Comparison of ENCODE assay signal across 27 cellular contexts in genomic region chr3:25547103-25547502, GRCh38.
"Had no signal": no experiment of that assay in that cellular context is flagged by ENCODE, and none has a peak within 500 bp of the region (broad histone marks: within the 10 kb centered on the region; RNA-seq: fewer than 3 reads in every experiment).

No MANE protein-coding gene starts in this region.

- H3K27ac Mint-ChIP-seq: activated CD4-positive, alpha-beta memory T cell treated with anti-CD3 and anti-CD28 coated beads, Interleukin-2, amount 10 ng/mL, durations not matched to agents 7 days and 5 days; activated CD8-positive, alpha-beta memory T cell treated with anti-CD3 and anti-CD28 coated beads, Interleukin-2, amount 10 ng/mL, durations not matched to agents 7 days and 5 days; activated naive CD8-positive, alpha-beta T cell treated with anti-CD3 and anti-CD28 coated beads for 36 hours had no signal

- H3K9me3 Mint-ChIP-seq: activated CD4-positive, alpha-beta memory T cell treated with anti-CD3 and anti-CD28 coated beads, Interleukin-2, amount 10 ng/mL, durations not matched to agents 7 days and 5 days; activated naive CD8-positive, alpha-beta T cell treated with anti-CD3 and anti-CD28 coated beads for 36 hours had no signal

- H3K27ac ChIP-seq: ascending aorta, SJCRH30, SK-N-MC, WERI-Rb-1 had no signal

- H3K4me3 Mint-ChIP-seq: activated CD4-positive, alpha-beta memory T cell treated with anti-CD3 and anti-CD28 coated beads, Interleukin-2, amount 10 ng/mL, durations not matched to agents 7 days and 5 days; activated CD8-positive, alpha-beta memory T cell treated with anti-CD3 and anti-CD28 coated beads, Interleukin-2, amount 10 ng/mL, durations not matched to agents 7 days and 5 days; activated naive CD8-positive, alpha-beta T cell treated with anti-CD3 and anti-CD28 coated beads for 36 hours had no signal

- H3K9me3 ChIP-seq: ascending aorta, SJCRH30 had no signal

- H3K4me3 ChIP-seq: ascending aorta, SJCRH30, SK-N-MC had no signal

- H3K4me1 Mint-ChIP-seq: activated CD4-positive, alpha-beta memory T cell treated with anti-CD3 and anti-CD28 coated beads, Interleukin-2, amount 10 ng/mL, durations not matched to agents 7 days and 5 days; activated CD8-positive, alpha-beta memory T cell treated with anti-CD3 and anti-CD28 coated beads, Interleukin-2, amount 10 ng/mL, durations not matched to agents 7 days and 5 days; activated naive CD8-positive, alpha-beta T cell treated with anti-CD3 and anti-CD28 coated beads for 36 hours had no signal

- H3K27me3 Mint-ChIP-seq: activated CD4-positive, alpha-beta memory T cell treated with anti-CD3 and anti-CD28 coated beads, Interleukin-2, amount 10 ng/mL, durations not matched to agents 7 days and 5 days had no signal

- H3K36me3 Mint-ChIP-seq: activated CD8-positive, alpha-beta memory T cell treated with anti-CD3 and anti-CD28 coated beads, Interleukin-2, amount 10 ng/mL, durations not matched to agents 7 days and 5 days; activated naive CD8-positive, alpha-beta T cell treated with anti-CD3 and anti-CD28 coated beads for 36 hours had no signal

- H3K36me3 ChIP-seq: ascending aorta, SJCRH30, WERI-Rb-1 had no signal

- DNase-seq: activated CD4-positive, alpha-beta memory T cell treated with anti-CD3 and anti-CD28 coated beads, Interleukin-2, amount 10 ng/mL, durations not matched to agents 7 days and 5 days; activated CD4-positive, alpha-beta T cell treated with anti-CD3 and anti-CD28 coated beads for 1 hour; activated CD4-positive, alpha-beta T cell treated with anti-CD3 and anti-CD28 coated beads for 48 hours; activated CD4-positive, CD25-positive, alpha-beta regulatory T cell; activated CD8-positive, alpha-beta memory T cell treated with anti-CD3 and anti-CD28 coated beads for 24 hours; activated CD8-positive, alpha-beta memory T cell treated with anti-CD3 and anti-CD28 coated beads, Interleukin-2, amount 10 ng/mL, durations not matched to agents 7 days and 5 days; activated CD8-positive, alpha-beta memory T cell treated with anti-CD3 and anti-CD28 coated beads, Interleukin-2, amount 50 U/mL, for 48 hours; activated effector memory CD4-positive, alpha-beta T cell treated with Interleukin-2 at 50 U/mL for 16 hours; activated naive CD4-positive, alpha-beta T cell treated with anti-CD3 and anti-CD28 coated beads, Interleukin-2, amount 50 U/mL, for 16 hours; activated naive CD8-positive, alpha-beta T cell treated with anti-CD3 and anti-CD28 coated beads for 36 hours; activated T-cell treated with anti-CD3 and anti-CD28 coated beads, Interleukin-2, amount 50 U/mL, for 48 hours; amniotic stem cell; Kasumi-1; KG1; MM.1S; NCI-H1105; NCI-H1417 treated with DMSO at 0.1 percent for 48 hours; NCI-H187 treated with DMSO at 0.1 percent for 48 hours; NCI-H2081; NCI-H345; NCI-H524 treated with DMSO at 0.1 percent for 48 hours; SHP77; SJCRH30; T1000; WERI-Rb-1 had no signal

- H3K27me3 ChIP-seq: ascending aorta, SJCRH30 had no signal

- H3K4me1 ChIP-seq: ascending aorta, SJCRH30 had no signal
